Comparison of ENCODE assay signal across 9 cellular contexts in the genomic region with DNA sequence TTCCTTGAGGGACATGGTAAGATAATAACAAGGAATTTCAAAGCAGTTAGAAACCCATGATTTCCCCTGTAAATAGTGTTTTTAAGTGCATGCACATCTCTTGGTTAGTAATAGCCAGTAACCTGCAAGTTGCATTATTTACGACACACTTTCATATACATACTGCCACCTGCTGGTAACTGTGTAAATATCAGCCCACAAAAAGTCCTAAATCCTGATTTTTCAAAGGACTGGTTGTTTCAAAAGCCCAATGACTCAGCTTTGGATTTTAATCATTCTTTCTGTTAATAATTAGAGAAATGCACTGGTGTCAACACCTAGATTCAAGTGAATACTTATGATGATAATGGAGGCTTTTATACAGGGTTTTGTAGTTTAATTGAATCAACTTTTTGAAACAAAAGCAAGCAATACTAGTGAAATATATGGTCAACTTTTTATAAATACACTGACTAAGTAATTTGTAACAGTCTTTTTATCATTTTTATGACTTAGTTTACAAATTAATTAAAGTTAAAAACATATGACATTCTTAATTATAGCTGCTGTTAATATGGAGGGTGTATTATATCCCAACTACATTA.
A peak's percentile ranks its signal among the peaks of the same experiment; 100 is the strongest.
DNase-seq lines count a peak whose midpoint lies in the region; ATAC-seq and TF ChIP-seq lines count a peak whose summit lies in the region.
"Had no signal": no experiment of that assay in that cellular context is flagged by ENCODE, and none has a peak within 500 bp of the region (broad histone marks: within the 10 kb centered on the region; RNA-seq: fewer than 3 reads in every experiment).

No MANE protein-coding gene starts in this region.

- H3K79me2 ChIP-seq in SU-DHL-6 (ENCODE audit: insufficient read depth, low read length) = no peaks in the 10 kb centered on the region

- no peaks in the 10 kb centered on the region for H3K36me3 Mint-ChIP-seq in activated T-cell treated with anti-CD3 and anti-CD28 coated beads, Interleukin-2, amount 50 U/mL, for 24 hours (ENCODE audit: low read depth)
- H3K36me3 Mint-ChIP-seq: memory B cell had no signal

- intact Hi-C loops in sciatic nerve (cut with DNase I) = no loop called here

- no peaks in the 10 kb centered on the region for H3K9me2 ChIP-seq in SU-DHL-6 (replicated peaks; ENCODE audit: insufficient read depth, low read length)

- H4K20me1 ChIP-seq in SU-DHL-6 (ENCODE audit: low read depth, low read length) = no peaks in the 10 kb centered on the region

- no peaks in the 10 kb centered on the region for H3K36me3 ChIP-seq in SU-DHL-6 (ENCODE audit: low read length)

- no peak overlapping the region for H3K27ac ChIP-seq in SU-DHL-6 (ENCODE audit: low read depth, low read length)

- DNase-seq in AG08396 (ENCODE audit: low spot score) = peak; percentile 20
- DNase-seq in NCI-H1105 (lab: John Stamatoyannopoulos, UW) = peak; percentile 32
- DNase-seq in foreskin melanocyte = peak; percentile 60
- DNase-seq in sciatic nerve (ENCODE audit: low spot score) = no peak
- DNase-seq in activated T-cell treated with anti-CD3 and anti-CD28 coated beads, Interleukin-2, amount 50 U/mL, for 24 hours = no peak

- no peak overlapping the region for H3K4me2 ChIP-seq in SU-DHL-6 (ENCODE audit: low read depth, low read length, poor library complexity, severe bottlenecking)

- TF ChIP-seq CTCF in GM12875 (IDR thresholded peaks at IDR 0.05; ENCODE audit: borderline replicate concordance, insufficient read depth, low read depth, low read length) (peak; percentile 47; the same call in 1 of the 2 replicates), SU-DHL-6 (IDR thresholded peaks at IDR 0.05; ENCODE audit: insufficient read depth, low read length, poor library complexity, severe bottlenecking) (peak; percentile 96)

- no peaks in the 10 kb centered on the region for H3K9me3 Mint-ChIP-seq in activated T-cell treated with anti-CD3 and anti-CD28 coated beads, Interleukin-2, amount 50 U/mL, for 24 hours
- H3K9me3 Mint-ChIP-seq: memory B cell had no signal

- H3K4me3 ChIP-seq in GM12875 (ENCODE audit: low read depth, low read length) = no peak overlapping the region
- H3K4me3 ChIP-seq in SU-DHL-6 (ENCODE audit: insufficient read depth, low read length, poor library complexity, severe bottlenecking) = no peak overlapping the region

- H3F3A ChIP-seq in SU-DHL-6 (ENCODE audit: insufficient read depth) = no peaks in the 10 kb centered on the region

- ATAC-seq in HG02678 (IDR thresholded peaks at IDR 0.05; ENCODE audit: unreplicated experiment) (peak; percentile 85), sciatic nerve (peak; percentile 66)

- H2AFZ ChIP-seq in SU-DHL-6 (ENCODE audit: low read depth, low read length, severe bottlenecking) = no peak overlapping the region

- H3K27me3 Mint-ChIP-seq in activated T-cell treated with anti-CD3 and anti-CD28 coated beads, Interleukin-2, amount 50 U/mL, for 24 hours = no peaks in the 10 kb centered on the region
- H3K27me3 Mint-ChIP-seq: memory B cell had no signal

- H3K4me3 Mint-ChIP-seq in activated T-cell treated with anti-CD3 and anti-CD28 coated beads, Interleukin-2, amount 50 U/mL, for 24 hours = no peak overlapping the region
- H3K4me3 Mint-ChIP-seq: memory B cell had no signal

- H3K9me3 ChIP-seq in SU-DHL-6 (ENCODE audit: insufficient read depth, low read length) = no peaks in the 10 kb centered on the region

- no peak overlapping the region for H3K27ac Mint-ChIP-seq in activated T-cell treated with anti-CD3 and anti-CD28 coated beads, Interleukin-2, amount 50 U/mL, for 24 hours
- H3K27ac Mint-ChIP-seq: memory B cell had no signal

- H3K9ac ChIP-seq in SU-DHL-6 (ENCODE audit: low read length) = no peak overlapping the region

- no peaks in the 10 kb centered on the region for H3K4me1 Mint-ChIP-seq in activated T-cell treated with anti-CD3 and anti-CD28 coated beads, Interleukin-2, amount 50 U/mL, for 24 hours (ENCODE audit: low read depth)

- H3K27me3 ChIP-seq in SU-DHL-6 (ENCODE audit: low read length) = no peaks in the 10 kb centered on the region

Comparison
In these comparisons a context has a peak if more than half of its experiments do, and no peak if none do; other contexts are left out.
1. DNase-seq: peak in AG08396 (single experiment), NCI-H1105 (single experiment) and foreskin melanocyte (single experiment); none in sciatic nerve (single experiment) and activated T-cell treated with anti-CD3 and anti-CD28 coated beads, Interleukin-2, amount 50 U/mL, for 24 hours (single experiment).